Comparison of ENCODE assay signal across 23 cellular contexts in the genomic region with DNA sequence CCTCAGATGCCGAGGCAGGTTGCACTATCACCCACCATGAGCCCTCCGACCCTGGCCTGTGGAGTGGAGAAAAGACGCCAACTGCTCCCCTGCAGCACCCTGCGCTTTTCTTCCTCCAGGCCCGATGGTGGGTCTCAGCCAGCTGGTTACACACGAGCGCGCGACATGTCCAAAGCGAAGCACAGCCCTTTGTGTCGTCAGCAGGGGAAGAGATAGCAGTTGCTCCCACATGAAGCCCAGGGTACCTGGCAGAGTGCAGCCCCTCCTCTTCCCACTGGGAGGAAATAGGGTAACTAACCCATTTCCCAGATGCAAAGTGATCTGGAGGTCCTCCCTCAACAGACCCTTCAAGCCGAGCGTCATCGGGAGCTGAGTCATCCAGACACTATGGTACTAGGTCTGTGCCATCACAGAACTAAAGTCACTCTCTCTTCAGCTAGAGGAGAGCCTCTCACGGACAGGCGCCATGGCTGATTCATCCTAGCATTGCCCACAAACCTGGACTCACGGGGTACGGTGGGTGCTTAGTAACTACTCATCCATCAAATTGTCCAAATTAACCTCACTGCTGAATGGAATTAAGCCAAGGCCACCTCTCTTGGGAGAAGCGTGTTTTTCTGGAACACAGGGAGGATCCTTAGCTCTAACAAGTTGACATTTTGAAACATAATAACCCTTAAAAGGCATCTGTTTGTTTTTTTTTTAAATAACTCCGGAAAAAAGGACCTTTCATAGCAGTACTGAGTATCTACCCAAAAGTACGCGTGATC. TPM values are rescaled to one million over a fixed set of nuclear protein-coding genes. Genes with fewer than 3 reads are reported as not detected.
A peak's percentile ranks its signal among the peaks of the same experiment; 100 is the strongest.
DNase-seq lines count a peak whose midpoint lies in the region; ATAC-seq and TF ChIP-seq lines count a peak whose summit lies in the region.
"Had no signal": no experiment of that assay in that cellular context is flagged by ENCODE, and none has a peak within 500 bp of the region (broad histone marks: within the 10 kb centered on the region; RNA-seq: fewer than 3 reads in every experiment).

No MANE protein-coding gene starts in this region.

- no peak overlapping the region for H3K4me3 Mint-ChIP-seq in activated CD8-positive, alpha-beta T cell treated with anti-CD3 and anti-CD28 coated beads, Interleukin-2, amount 10 ng/mL, durations not matched to agents 7 days and 5 days
- H3K4me3 Mint-ChIP-seq in stimulated activated effector memory CD8-positive, alpha-beta T cell treated with anti-CD3 and anti-CD28 coated beads, Interleukin-12 subunit alpha, Interleukin-12 subunit beta, amount 100 ng/mL, for 72 hours = no peak overlapping the region
- H3K4me3 Mint-ChIP-seq: activated B cell treated with CpG ODN at 0.5 μM for 24 hours; brain; naive B cell; stimulated activated naive CD8-positive, alpha-beta T cell treated with anti-CD3 and anti-CD28 coated beads, Interleukin-15, Interleukin-2, amounts not matched to agents 100 ng/mL and 50 ng/mL, for 24 hours had no signal

- H3K9me3 Mint-ChIP-seq in activated CD8-positive, alpha-beta T cell treated with anti-CD3 and anti-CD28 coated beads, Interleukin-2, amount 10 ng/mL, durations not matched to agents 7 days and 5 days (ENCODE audit: insufficient read depth) = no peaks in the 10 kb centered on the region
- no peaks in the 10 kb centered on the region for H3K9me3 Mint-ChIP-seq in stimulated activated effector memory CD8-positive, alpha-beta T cell treated with anti-CD3 and anti-CD28 coated beads, Interleukin-12 subunit alpha, Interleukin-12 subunit beta, amount 100 ng/mL, for 72 hours
- H3K9me3 Mint-ChIP-seq: activated B cell treated with CpG ODN at 0.5 μM for 24 hours; naive B cell; stimulated activated naive CD8-positive, alpha-beta T cell treated with anti-CD3 and anti-CD28 coated beads, Interleukin-15, Interleukin-2, amounts not matched to agents 100 ng/mL and 50 ng/mL, for 24 hours had no signal

- H3K36me3 ChIP-seq in left ventricle myocardium inferior = peaks cover 14% of the 10 kb centered on the region
- H3K36me3 ChIP-seq in psoas muscle (ENCODE audit: insufficient read depth in 1 of 2, low read depth in 1 of 2) = peaks cover 3 to 35% of the 10 kb centered on the region in 2 donors
- H3K36me3 ChIP-seq: uterus had no signal

- no peak for ATAC-seq in activated CD8-positive, alpha-beta T cell treated with anti-CD3 and anti-CD28 coated beads, Interleukin-2, amount 10 ng/mL, durations not matched to agents 7 days and 5 days
- peak; percentile 76 for ATAC-seq in stimulated activated effector memory CD8-positive, alpha-beta T cell treated with anti-CD3 and anti-CD28 coated beads, Interleukin-12 subunit alpha, Interleukin-12 subunit beta, amount 100 ng/mL, for 72 hours
- no peak for ATAC-seq in psoas muscle

- H3K4me1 ChIP-seq in left ventricle myocardium inferior = peaks cover 15% of the 10 kb centered on the region
- H3K4me1 ChIP-seq in psoas muscle = no peaks in the 10 kb centered on the region
- H3K4me1 ChIP-seq: uterus had no signal

- WGBS in psoas muscle, 3 donors = 85 to 89% (median 86%) methylated on average over 22 of the region's 22 CpGs

- H3K4me1 Mint-ChIP-seq in activated CD8-positive, alpha-beta T cell treated with anti-CD3 and anti-CD28 coated beads, Interleukin-2, amount 10 ng/mL, durations not matched to agents 7 days and 5 days (ENCODE audit: low read depth) = peaks cover 33% of the 10 kb centered on the region
- peaks cover 8% of the 10 kb centered on the region for H3K4me1 Mint-ChIP-seq in stimulated activated effector memory CD8-positive, alpha-beta T cell treated with anti-CD3 and anti-CD28 coated beads, Interleukin-12 subunit alpha, Interleukin-12 subunit beta, amount 100 ng/mL, for 72 hours

- CTCF ChIA-PET in activated CD8-positive, alpha-beta T cell treated with anti-CD3 and anti-CD28 coated beads, Interleukin-2, amount 10 ng/mL, durations not matched to agents 7 days and 5 days (lab: Charles Lee) = interaction anchor here (0.7 to 5.0 kb wide), 2 partner anchors 11 to 31 kb away, joined by 3 to 136 read pairs; no protein-coding TSS in a partner anchor

- DNase-seq in left ventricle myocardium inferior (no peak), cardiac septum (ENCODE audit: low spot score) (no peak), glomerular visceral epithelial cell (ENCODE audit: extremely low spot score) (peak; percentile 63), cerebellum (ENCODE audit: low spot score) (no peak), medulla oblongata (ENCODE audit: extremely low spot score) (no peak), psoas muscle (no peak)
- DNase-seq in activated CD8-positive, alpha-beta T cell treated with anti-CD3 and anti-CD28 coated beads, Interleukin-2, amount 10 ng/mL, durations not matched to agents 7 days and 5 days = peak; percentile 19
- DNase-seq in stimulated activated effector memory CD8-positive, alpha-beta T cell treated with anti-CD3 and anti-CD28 coated beads, Interleukin-12 subunit alpha, Interleukin-12 subunit beta, amount 100 ng/mL, for 72 hours (ENCODE audit: low spot score in 2 of 2) = no peak
- DNase-seq: activated B cell treated with CpG ODN at 0.5 μM for 24 hours; activated effector memory CD4-positive, alpha-beta T cell treated with anti-CD3 and anti-CD28 coated beads, Interleukin-2, amount 50 U/mL, for 16 hours; DMS153; effector CD4-positive, alpha-beta T cell; KG1; naive B cell; NCI-H1092 treated with DMSO at 0.1 percent for 48 hours; NCI-H774; RPMI8226; T-helper 1 cell; uterus had no signal

- H3K9me3 ChIP-seq in left ventricle myocardium inferior (replicated peaks) = no peaks in the 10 kb centered on the region
- H3K9me3 ChIP-seq in psoas muscle = no peaks in the 10 kb centered on the region
- H3K9me3 ChIP-seq: uterus had no signal

- no peaks in the 10 kb centered on the region for H3K27me3 Mint-ChIP-seq in activated CD8-positive, alpha-beta T cell treated with anti-CD3 and anti-CD28 coated beads, Interleukin-2, amount 10 ng/mL, durations not matched to agents 7 days and 5 days (ENCODE audit: low read depth)
- H3K27me3 Mint-ChIP-seq: activated B cell treated with CpG ODN at 0.5 μM for 24 hours; naive B cell; stimulated activated naive CD8-positive, alpha-beta T cell treated with anti-CD3 and anti-CD28 coated beads, Interleukin-15, Interleukin-2, amounts not matched to agents 100 ng/mL and 50 ng/mL, for 24 hours had no signal

- H3K4me3 ChIP-seq in left ventricle myocardium inferior (no peak overlapping the region), psoas muscle (no peak overlapping the region)
- H3K4me3 ChIP-seq: uterus had no signal

- H3K27me3 ChIP-seq in left ventricle myocardium inferior (ENCODE audit: low read depth) (no peaks in the 10 kb centered on the region), psoas muscle (ENCODE audit: insufficient read depth in 3 of 3, low read length in 2 of 3) (no peaks in the 10 kb centered on the region)
- H3K27me3 ChIP-seq: uterus had no signal

- POLR2A ChIA-PET in activated CD8-positive, alpha-beta T cell treated with anti-CD3 and anti-CD28 coated beads, Interleukin-2, amount 10 ng/mL, durations not matched to agents 7 days and 5 days (lab: Charles Lee) = no interaction called here

- peak overlapping the region; percentile 58 for H3K27ac ChIP-seq in left ventricle myocardium inferior (replicated peaks)
- no peak overlapping the region for H3K27ac ChIP-seq in psoas muscle
- H3K27ac ChIP-seq: C4-2B, HL-60 had no signal

- TF ChIP-seq CTCF in left ventricle myocardium inferior (IDR thresholded peaks at IDR 0.05; ENCODE audit: borderline replicate concordance) = no peak
- TF ChIP-seq CTCF in psoas muscle (IDR thresholded peaks at IDR 0.05) = no peak

- no peak overlapping the region for H3K27ac Mint-ChIP-seq in activated CD8-positive, alpha-beta T cell treated with anti-CD3 and anti-CD28 coated beads, Interleukin-2, amount 10 ng/mL, durations not matched to agents 7 days and 5 days
- H3K27ac Mint-ChIP-seq in stimulated activated effector memory CD8-positive, alpha-beta T cell treated with anti-CD3 and anti-CD28 coated beads, Interleukin-12 subunit alpha, Interleukin-12 subunit beta, amount 100 ng/mL, for 72 hours = peak overlapping the region; percentile 34
- H3K27ac Mint-ChIP-seq: activated B cell treated with CpG ODN at 0.5 μM for 24 hours; brain; stimulated activated naive CD8-positive, alpha-beta T cell treated with anti-CD3 and anti-CD28 coated beads, Interleukin-15, Interleukin-2, amounts not matched to agents 100 ng/mL and 50 ng/mL, for 24 hours had no signal

- peaks cover 20% of the 10 kb centered on the region for H3K36me3 Mint-ChIP-seq in activated CD8-positive, alpha-beta T cell treated with anti-CD3 and anti-CD28 coated beads, Interleukin-2, amount 10 ng/mL, durations not matched to agents 7 days and 5 days (ENCODE audit: low read depth)
- H3K36me3 Mint-ChIP-seq in stimulated activated effector memory CD8-positive, alpha-beta T cell treated with anti-CD3 and anti-CD28 coated beads, Interleukin-12 subunit alpha, Interleukin-12 subunit beta, amount 100 ng/mL, for 72 hours = peaks cover 9% of the 10 kb centered on the region
- H3K36me3 Mint-ChIP-seq: naive B cell had no signal

- intact Hi-C loops in left ventricle myocardium inferior (cut with micrococcal nuclease) (no loop called here), cardiac septum (cut with DNase I) (no loop called here), psoas muscle (cut with DNase I) (no loop called here)

RNA-seq across cellular contexts. Expression of gene BDH1, which starts 45.2 kb away (rescaled TPM):
- total RNA-seq in left ventricle myocardium inferior (90.0 TPM), cardiac septum (61.4 TPM), cerebellum (15.3 TPM), psoas muscle (10 to 100 TPM in 3 of 4 donors, 1 to 10 TPM in 1; 5.4 to 47.6 (median 16.6) TPM)
- total RNA-seq in activated CD8-positive, alpha-beta T cell treated with anti-CD3 and anti-CD28 coated beads, Interleukin-2, amount 10 ng/mL, durations not matched to agents 7 days and 5 days = 100 to 1,000 TPM; 166 to 171 TPM
- 10 to 100 TPM in 2 of 3 donors, 1 to 10 TPM in 1; 5.6 to 23.8 (median 10.5) TPM for polyA plus RNA-seq in psoas muscle

Comparison
In these comparisons a context has a peak if more than half of its experiments do, and no peak if none do; other contexts are left out.
1. DNase-seq: peak in activated CD8-positive, alpha-beta T cell treated with anti-CD3 and anti-CD28 coated beads, Interleukin-2, amount 10 ng/mL, durations not matched to agents 7 days and 5 days (single experiment) and glomerular visceral epithelial cell (single experiment); none in left ventricle myocardium inferior (single experiment), cardiac septum (single experiment), stimulated activated effector memory CD8-positive, alpha-beta T cell treated with anti-CD3 and anti-CD28 coated beads, Interleukin-12 subunit alpha, Interleukin-12 subunit beta, amount 100 ng/mL, for 72 hours (0 of 2), cerebellum (single experiment), medulla oblongata (single experiment) and psoas muscle (0 of 2).